Comparison of ENCODE assay signal across 8 cellular contexts in the genomic region with DNA sequence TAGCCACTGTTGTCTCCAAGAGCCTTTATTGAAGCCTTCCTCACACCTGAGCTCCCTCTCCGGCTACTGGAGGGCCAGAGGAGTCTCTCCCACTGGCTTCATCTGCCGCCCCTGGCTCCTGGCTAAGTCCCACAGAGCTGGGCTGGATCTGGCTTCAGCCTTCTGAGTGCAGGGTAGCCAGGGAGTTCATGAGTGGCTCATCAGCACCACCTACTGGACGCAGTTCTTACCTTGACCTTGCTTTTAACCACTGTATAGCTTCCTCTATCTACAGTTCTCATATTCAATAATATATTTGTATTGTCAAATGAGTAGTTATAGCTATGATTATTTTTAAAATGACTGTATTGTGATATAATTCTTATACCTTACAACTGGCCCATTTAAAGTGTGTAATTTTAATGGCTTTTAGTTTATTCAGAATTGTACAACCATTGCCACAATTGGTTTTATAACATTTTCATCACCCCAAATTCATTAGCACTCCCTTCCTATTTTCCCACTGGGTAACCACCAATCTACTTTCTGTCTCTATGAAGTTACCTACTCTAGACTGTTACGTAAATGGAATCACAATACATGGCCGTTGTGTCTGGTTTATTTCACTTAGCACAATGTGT. TPM values are rescaled to one million over a fixed set of nuclear protein-coding genes. Genes with fewer than 3 reads are reported as not detected.
A peak's percentile ranks its signal among the peaks of the same experiment; 100 is the strongest.
DNase-seq lines count a peak whose midpoint lies in the region; ATAC-seq and TF ChIP-seq lines count a peak whose summit lies in the region.

No MANE protein-coding gene starts in this region.

- peaks cover 4% of the 10 kb centered on the region for H3K27me3 ChIP-seq in kidney epithelial cell (ENCODE audit: control insufficient read depth, insufficient read depth, low read length)

- DNase-seq in AML-193 (lab: John Stamatoyannopoulos, UW) (peak; percentile 77 to 78), NCI-H345 (lab: John Stamatoyannopoulos, UW) (peak; percentile 89), kidney epithelial cell (ENCODE audit: low read depth) (peak; percentile 43)
- peak; percentile 42 to 66 (median 48) for DNase-seq in activated CD4-positive, CD25-positive, alpha-beta regulatory T cell (lab: John Stamatoyannopoulos, UW)
- DNase-seq in central memory CD4-positive, alpha-beta T cell: peak; percentile 57
- peak; percentile 56 for DNase-seq in stimulated activated CD4-positive, alpha-beta T cell treated with anti-CD3 and anti-CD28 coated beads, Interleukin-2, amount 100 ng/mL, for 4 hours (ENCODE audit: low read depth)

- H3K4me3 ChIP-seq in kidney epithelial cell (ENCODE audit: low read depth, low read length): no peak overlapping the region

- ATAC-seq in GM19025 (IDR thresholded peaks at IDR 0.05; ENCODE audit: low read depth, unreplicated experiment) (peak; percentile 97), HG03196 (IDR thresholded peaks at IDR 0.05; ENCODE audit: unreplicated experiment) (peak; percentile 98)

- no peaks in the 10 kb centered on the region for H3K36me3 ChIP-seq in kidney epithelial cell (ENCODE audit: control insufficient read depth, insufficient read depth, low read length)

- peak; percentile 83 for TF ChIP-seq CTCF in kidney epithelial cell (IDR thresholded peaks at IDR 0.05; ENCODE audit: insufficient read depth, low read length, poor library complexity, severe bottlenecking)

RNA-seq across cellular contexts. Expression of gene CNDP1, which starts 17.7 kb away (rescaled TPM):
- not detected in 2 replicates for total RNA-seq in kidney epithelial cell

RNA-seq across cellular contexts. Expression of gene ZNF407, which starts 45.6 kb away (rescaled TPM):
- total RNA-seq in kidney epithelial cell: 8.2 and 9.2 TPM in 2 replicates

RNA-seq across cellular contexts. Expression of gene CNDP2, which starts 55.9 kb away (rescaled TPM):
- 178 and 225 TPM in 2 replicates for total RNA-seq in kidney epithelial cell
